ENCODE assay signal across 8 cellular contexts in genomic region chr10:132036153-132036886, GRCh38. TPM values are rescaled to one million over a fixed set of nuclear protein-coding genes. Genes with fewer than 3 reads are reported as not detected.
A peak's percentile ranks its signal among the peaks of the same experiment; 100 is the strongest.
DNase-seq lines count a peak whose midpoint lies in the region; ATAC-seq and TF ChIP-seq lines count a peak whose summit lies in the region.

No MANE protein-coding gene starts in this region.

- WGBS in esophagus, 2 donors: 1 to 2% methylated on average over 42 to 100 of the region's 100 CpGs

- no peak for TF ChIP-seq POLR2A in GM18505 (IDR thresholded peaks at IDR 0.05; ENCODE audit: borderline replicate concordance, extremely low read depth, insufficient read depth, insufficient read length)

- no peaks in the 10 kb centered on the region for H3K36me3 ChIP-seq in esophagus (ENCODE audit: control insufficient read depth in 2 of 2, insufficient read depth in 2 of 2, low read length in 1 of 2)

- H3K27ac ChIP-seq in esophagus (ENCODE audit: low read depth in 2 of 2, low read length in 1 of 2): no peak overlapping the region

- peaks cover 5% of the 10 kb centered on the region for H3K4me1 Mint-ChIP-seq in nephron

- TF ChIP-seq CTCF in nephron (IDR thresholded peaks at IDR 0.05; ENCODE audit: unreplicated experiment in 3 of 3): no peak

- H3K9me3 Mint-ChIP-seq in nephron: peaks cover 6% of the 10 kb centered on the region

- peak; percentile 8 for DNase-seq in stimulated activated CD4-positive, alpha-beta T cell treated with anti-CD3 and anti-CD28 coated beads, Interleukin-1b, Interleukin-23, amount 100 ng/mL, for 48 hours
- no peak for DNase-seq in stimulated activated CD4-positive, alpha-beta T cell treated with anti-CD3 and anti-CD28 coated beads, Interleukin-12 subunit alpha, Interleukin-12 subunit beta, amount 100 ng/mL, for 4 hours
- no peak for DNase-seq in DMS153 treated with DMSO at 0.1 percent for 48 hours (lab: John Stamatoyannopoulos, UW; ENCODE audit: unreplicated experiment)
- no peak for DNase-seq in activated effector memory CD4-positive, alpha-beta T cell treated with anti-CD3 and anti-CD28 coated beads, Interleukin-2, amount 50 U/mL, for 16 hours
- DNase-seq in activated CD4-positive, alpha-beta T cell treated with anti-CD3 and anti-CD28 coated beads, Interleukin-2, amount 50 U/mL, for 1 hour: no peak

- H3K4me3 Mint-ChIP-seq in nephron: peak overlapping the region; percentile 79 to 84 (median 80)

- H3K4me3 ChIP-seq in esophagus (ENCODE audit: low read depth in 1 of 2, low read length in 2 of 2): peak overlapping the region; percentile 9 to 47

- H3K27ac Mint-ChIP-seq in nephron: no peak overlapping the region

- peaks cover 0 to 7% of the 10 kb centered on the region in 2 donors for H3K27me3 ChIP-seq in esophagus (ENCODE audit: control insufficient read depth in 1 of 2, insufficient read depth in 2 of 2, low read length in 2 of 2)

- H3K9me3 ChIP-seq in esophagus (ENCODE audit: control insufficient read depth in 2 of 2, insufficient read depth in 1 of 2, low read depth in 1 of 2, low read length in 1 of 2): no peaks in the 10 kb centered on the region

- ATAC-seq in GM18505 (IDR thresholded peaks at IDR 0.05; ENCODE audit: unreplicated experiment): no peak

- peaks cover 95% of the 10 kb centered on the region for H3K27me3 Mint-ChIP-seq in nephron (ENCODE audit: low read depth)

- H3K4me1 ChIP-seq in esophagus (ENCODE audit: control insufficient read depth in 2 of 2, insufficient read depth in 2 of 2, low read length in 1 of 2): peaks cover 4 to 5% of the 10 kb centered on the region in 2 donors

- H3K36me3 Mint-ChIP-seq in nephron (ENCODE audit: low read depth): no peaks in the 10 kb centered on the region

RNA-seq across cellular contexts. Expression of gene JAKMIP3, which starts 29.4 kb away (rescaled TPM):
- under 1 TPM; 0.09 to 0.12 TPM for polyA plus RNA-seq in esophagus

RNA-seq across cellular contexts. Expression of gene BNIP3, which starts 54.6 kb away (rescaled TPM):
- polyA plus RNA-seq in esophagus: 10 to 100 TPM; 17.4 to 23.9 TPM
